8 cellular contexts compared by ENCODE assay signal in genomic region chr6:32195652-32195901, GRCh38. TPM values are rescaled to one million over a fixed set of nuclear protein-coding genes. Genes with fewer than 3 reads are reported as not detected.
DNase-seq lines count a peak whose midpoint lies in the region; ATAC-seq and TF ChIP-seq lines count a peak whose summit lies in the region.

No MANE protein-coding gene starts in this region.

- H3K4me3 ChIP-seq in WI38 (ENCODE audit: low read depth, low read length) = no peak overlapping the region; the same call in 1 of the 2 replicates
- H3K4me3 ChIP-seq in mammary epithelial cell (replicated peaks in 1 of 3; ENCODE audit: insufficient read depth in 1 of 3, low read depth in 2 of 3, low read length in 3 of 3) = peak overlapping the region in 1 of 3 experiments; percentile 74
- no peak overlapping the region for H3K4me3 ChIP-seq in iPS-18a (ENCODE audit: low read length)
- peak overlapping the region; percentile 54 to 76 (median 67) for H3K4me3 ChIP-seq in skin epidermis

- intact Hi-C loops in mammary epithelial cell (cut with micrococcal nuclease) = loop anchor here (1.0 to 10.0 kb wide), 8 partner anchors 18 to 777 kb away; partner anchors contain the start of genes ATF6B, CLIC1 and HLA-DOB

- H3K9ac ChIP-seq in mammary epithelial cell (ENCODE audit: insufficient read depth, low read length) = peak overlapping the region; percentile 99
- H3K9ac ChIP-seq in iPS-18a (ENCODE audit: low read length) = peak overlapping the region; percentile 96

- 0% methylated on average over 2 of the region's 25 CpGs for WGBS in mammary epithelial cell (ENCODE audit: low coverage, missing lambda C conversion rate)

- no peaks in the 10 kb centered on the region for H4K20me1 ChIP-seq in mammary epithelial cell (ENCODE audit: insufficient read depth, low read length)

- CTCF ChIA-PET in mammary epithelial cell (lab: Charles Lee; ENCODE audit: low non-redundant PET) = interaction anchor here (0.6 to 1.0 kb wide), 5 partner anchors 16 to 110 kb away, joined by 3 to 10 read pairs (median 4); no protein-coding TSS in a partner anchor

- TF ChIP-seq CTCF in GM12872 (IDR thresholded peaks at IDR 0.05; ENCODE audit: insufficient read depth, low read depth, low read length) (peak; percentile 39; the same call in 2 of the 3 replicates), WI38 (IDR thresholded peaks at IDR 0.05; ENCODE audit: low read depth, low read length) (peak; percentile 26; the same call in 1 of the 2 replicates), mammary epithelial cell (conservative IDR thresholded peaks at IDR 0.05 in 1 of 2, IDR thresholded peaks at IDR 0.05 in 1 of 2; ENCODE audit: extremely low read depth in 1 of 2, insufficient read depth in 1 of 2, low read depth in 1 of 2, low read length in 2 of 2) (peak; percentile 19 to 56), GM20000 (IDR thresholded peaks at IDR 0.05; ENCODE audit: extremely low read depth, missing control alignments) (no peak)

- H3K4me1 ChIP-seq in mammary epithelial cell (ENCODE audit: insufficient read depth, low read length) (peaks cover 26% of the 10 kb centered on the region), iPS-18a (ENCODE audit: control insufficient read depth, low read depth, low read length) (peaks cover 32% of the 10 kb centered on the region)

- H3K27ac ChIP-seq in mammary epithelial cell (ENCODE audit: insufficient read depth, low read depth, low read length) = peak overlapping the region; percentile 98
- H3K27ac ChIP-seq in iPS-18a (ENCODE audit: low read length) = no peak overlapping the region
- H3K27ac ChIP-seq in skin epidermis = peak overlapping the region in 18 of 21 experiments; percentile 96 to 100 (median 99)

- H3K79me2 ChIP-seq in mammary epithelial cell (ENCODE audit: insufficient read depth, low read length) = no peaks in the 10 kb centered on the region

- H3K36me3 ChIP-seq in mammary epithelial cell (ENCODE audit: insufficient read depth, low read length) (no peaks in the 10 kb centered on the region), iPS-18a (ENCODE audit: control insufficient read depth, low read depth, low read length) (no peaks in the 10 kb centered on the region)

- no TSS peak for BruUV-seq in mammary epithelial cell (replicated peaks; lab: Mats Ljungman, UMichigan)

- ATAC-seq in HG02970 (IDR thresholded peaks at IDR 0.05; ENCODE audit: low FRiP score, unreplicated experiment) = peak; percentile 68

- dilution Hi-C loops in mammary epithelial cell (cut with HindIII; ENCODE audit: low sequenced_read_pairs) = no loop called here

- H2AFZ ChIP-seq in mammary epithelial cell (ENCODE audit: low read depth, low read length) = no peak overlapping the region

- H3K9me3 ChIP-seq in mammary epithelial cell (replicated peaks; ENCODE audit: insufficient read depth, low read length) (no peaks in the 10 kb centered on the region), iPS-18a (ENCODE audit: control insufficient read depth, low read depth, low read length) (no peaks in the 10 kb centered on the region)

- peak overlapping the region; percentile 93 for H3K4me2 ChIP-seq in mammary epithelial cell (ENCODE audit: insufficient read depth, low read depth, low read length)

- H3K27me3 ChIP-seq in mammary epithelial cell (ENCODE audit: insufficient read depth, low read length) (no peaks in the 10 kb centered on the region), iPS-18a (ENCODE audit: control insufficient read depth, insufficient read depth, low read length) (no peaks in the 10 kb centered on the region)

- DNase-seq in NCI-H2171 (lab: John Stamatoyannopoulos, UW) = peak; percentile 98
- peak; percentile 100 for DNase-seq in mammary epithelial cell
- DNase-seq in GM20000 (ENCODE audit: low spot score) = no peak

- in situ Hi-C loops in mammary epithelial cell (cut with MboI; ENCODE audit: low sequenced_read_pairs in 2 of 2) = no loop called here

RNA-seq across cellular contexts. Expression of gene GPSM3, which starts 3.1 kb away (rescaled TPM):
- total RNA-seq in mammary epithelial cell = 1 to 10 TPM; 1.7 to 3.1 TPM
- polyA plus RNA-seq in mammary epithelial cell = 3.9 TPM
- polyA minus RNA-seq in mammary epithelial cell = 1.3 TPM

RNA-seq across cellular contexts. Expression of gene PBX2, which starts 5.6 kb away (rescaled TPM):
- total RNA-seq in mammary epithelial cell = 10 to 100 TPM; 28.5 to 59.1 TPM
- polyA plus RNA-seq in mammary epithelial cell = 39.1 TPM
- 30.7 TPM for polyA minus RNA-seq in mammary epithelial cell

RNA-seq across cellular contexts. Expression of gene AGER, which starts 11.5 kb away (rescaled TPM):
- total RNA-seq in mammary epithelial cell = 1 to 10 TPM in 1 of 2 donors, under 1 TPM in 1; 0.33 to 6.1 TPM
- 1.8 TPM for polyA plus RNA-seq in mammary epithelial cell
- not detected for polyA minus RNA-seq in mammary epithelial cell

RNA-seq across cellular contexts. Expression of gene RNF5, which starts 17.4 kb away (rescaled TPM):
- 10 to 100 TPM; 28.4 to 28.7 TPM for total RNA-seq in mammary epithelial cell
- polyA plus RNA-seq in mammary epithelial cell = 65.3 TPM
- polyA minus RNA-seq in mammary epithelial cell = 47.0 TPM

RNA-seq across cellular contexts. Expression of gene AGPAT1, which starts 19.7 kb away (rescaled TPM):
- total RNA-seq in mammary epithelial cell = 10 to 100 TPM; 32.5 to 56.5 TPM
- 97.8 TPM for polyA plus RNA-seq in mammary epithelial cell
- polyA minus RNA-seq in mammary epithelial cell = 143 TPM

Comparison
In these comparisons a context has a peak if more than half of its experiments do, and no peak if none do; other contexts are left out.
1. H3K4me3 ChIP-seq: peak in skin epidermis (7 of 7); none in WI38 (single experiment) and iPS-18a (single experiment).